ENCODE assay signal across 17 cellular contexts in the genomic region with DNA sequence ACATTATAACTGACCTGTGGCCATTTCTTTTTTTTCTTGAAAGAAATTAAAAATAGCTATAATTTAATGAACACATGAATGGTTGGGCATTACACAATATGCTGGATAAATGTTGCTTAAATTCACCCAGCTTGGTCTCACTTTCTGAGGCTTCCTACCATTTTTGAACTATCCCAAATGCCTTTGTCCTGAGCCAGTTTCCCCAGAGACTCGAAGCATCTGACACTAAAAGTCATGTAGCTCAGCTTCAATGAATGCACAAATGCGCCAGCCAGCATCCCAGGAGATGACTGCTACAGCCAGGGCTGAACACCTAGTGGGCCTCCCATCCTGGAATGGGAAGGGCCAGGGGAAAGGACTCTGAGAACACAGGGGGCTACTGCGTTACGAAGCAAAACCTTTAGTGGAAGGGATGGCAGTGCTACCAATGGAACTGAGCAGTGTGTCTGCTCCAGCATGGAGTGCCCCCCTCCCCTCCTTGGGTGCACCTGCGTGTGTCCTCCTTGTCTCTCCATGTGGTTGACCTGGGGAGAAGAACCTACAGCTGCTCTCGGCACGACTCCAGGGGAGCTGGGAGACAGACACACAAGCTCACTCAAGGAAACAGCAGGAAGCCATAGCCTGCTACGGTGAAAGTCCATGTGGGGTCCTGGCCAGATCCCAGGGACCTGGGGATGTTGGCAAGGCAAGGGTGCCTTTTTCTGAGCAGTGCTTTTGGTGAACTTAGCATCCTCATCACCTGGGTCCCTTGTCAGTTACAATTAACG.
DNase-seq lines count a peak whose midpoint lies in the region; ATAC-seq and TF ChIP-seq lines count a peak whose summit lies in the region.
"Had no signal": no experiment of that assay in that cellular context is flagged by ENCODE, and none has a peak within 500 bp of the region (broad histone marks: within the 10 kb centered on the region; RNA-seq: fewer than 3 reads in every experiment).

No MANE protein-coding gene starts in this region.

- TF ChIP-seq CTCF in gastroesophageal sphincter (IDR thresholded peaks at IDR 0.05) (no peak), GM10266 (IDR thresholded peaks at IDR 0.05; ENCODE audit: control insufficient read depth, insufficient read depth, low read depth, missing control alignments) (no peak)

- no peak overlapping the region for H3K4me3 Mint-ChIP-seq in activated CD4-positive, alpha-beta memory T cell treated with anti-CD3 and anti-CD28 coated beads, Interleukin-2, amount 10 ng/mL, durations not matched to agents 7 days and 5 days
- no peak overlapping the region for H3K4me3 Mint-ChIP-seq in activated CD4-positive, alpha-beta memory T cell treated with anti-CD3 and anti-CD28 coated beads for 36 hours
- H3K4me3 Mint-ChIP-seq: immature natural killer cell, naive B cell had no signal

- intact Hi-C loops in activated CD4-positive, alpha-beta memory T cell treated with anti-CD3 and anti-CD28 coated beads for 36 hours (cut with micrococcal nuclease): no loop called here

- H3K9me3 Mint-ChIP-seq in activated CD4-positive, alpha-beta memory T cell treated with anti-CD3 and anti-CD28 coated beads, Interleukin-2, amount 10 ng/mL, durations not matched to agents 7 days and 5 days: peaks cover 10% of the 10 kb centered on the region
- H3K9me3 Mint-ChIP-seq in activated CD4-positive, alpha-beta memory T cell treated with anti-CD3 and anti-CD28 coated beads for 36 hours: peaks cover 6% of the 10 kb centered on the region

- peak; percentile 42 for ATAC-seq in gastroesophageal sphincter
- ATAC-seq in HG02623 (IDR thresholded peaks at IDR 0.05; ENCODE audit: unreplicated experiment): no peak
- ATAC-seq: stimulated activated naive CD8-positive, alpha-beta T cell treated with anti-CD3 and anti-CD28 coated beads, Interleukin-15, Interleukin-2, amounts not matched to agents 100 U/mL and 50 U/mL, for 24 hours had no signal

- peaks cover 25% of the 10 kb centered on the region for H3K27me3 Mint-ChIP-seq in activated CD4-positive, alpha-beta memory T cell treated with anti-CD3 and anti-CD28 coated beads, Interleukin-2, amount 10 ng/mL, durations not matched to agents 7 days and 5 days
- no peaks in the 10 kb centered on the region for H3K27me3 Mint-ChIP-seq in activated CD4-positive, alpha-beta memory T cell treated with anti-CD3 and anti-CD28 coated beads for 36 hours

- TF ChIP-seq POLR2A in gastroesophageal sphincter (IDR thresholded peaks at IDR 0.05): no peak

- peak; percentile 11 for DNase-seq in activated CD4-positive, alpha-beta memory T cell treated with anti-CD3 and anti-CD28 coated beads, Interleukin-2, amount 10 ng/mL, durations not matched to agents 7 days and 5 days
- no peak for DNase-seq in activated CD4-positive, alpha-beta memory T cell treated with anti-CD3 and anti-CD28 coated beads for 36 hours
- peak; percentile 8 for DNase-seq in NCI-H345 (lab: John Stamatoyannopoulos, UW)
- peak in 2 of 49 donors; percentile 4 to 42 for DNase-seq in substantia nigra (lab: John Stamatoyannopoulos, UW)
- DNase-seq in GM10266 (ENCODE audit: extremely low spot score): no peak
- no peak for DNase-seq in stimulated activated CD4-positive, alpha-beta T cell treated with anti-CD3 and anti-CD28 coated beads, Interleukin-4, amount 100 ng/mL, for 4 hours
- DNase-seq: activated CD4-positive, alpha-beta T cell treated with anti-CD3 and anti-CD28 coated beads, Interleukin-2, amount 50 U/mL, for 4 hours; immature natural killer cell; lower lobe of right lung; naive B cell; NCI-H2029 treated with DMSO at 0.1 percent for 48 hours; NCI-H774; stimulated activated naive CD8-positive, alpha-beta T cell treated with anti-CD3 and anti-CD28 coated beads, Interleukin-15, Interleukin-2, amounts not matched to agents 100 U/mL and 50 U/mL, for 24 hours; SW 1271 had no signal

- peaks cover 0 to 8% (median 0%) of the 10 kb centered on the region in 3 donors for H3K4me1 ChIP-seq in gastroesophageal sphincter
- H3K4me1 ChIP-seq: lower lobe of right lung, Peyer's patch had no signal

- WGBS in gastroesophageal sphincter (ENCODE audit: low coverage in 1 of 2), 2 donors: 56 to 77% methylated on average over 3 to 6 of the region's 9 CpGs

- no peak for TF ChIP-seq EP300 in gastroesophageal sphincter (IDR thresholded peaks at IDR 0.05)

- H3K27me3 ChIP-seq in gastroesophageal sphincter: peaks cover 50% of the 10 kb centered on the region
- H3K27me3 ChIP-seq: Peyer's patch had no signal

- H3K9me3 ChIP-seq in gastroesophageal sphincter: peaks cover 0 to 9% (median 0%) of the 10 kb centered on the region in 3 donors
- H3K9me3 ChIP-seq: lower lobe of right lung, Peyer's patch had no signal

- H3K4me3 ChIP-seq in gastroesophageal sphincter: no peak overlapping the region
- H3K4me3 ChIP-seq: lower lobe of right lung, Peyer's patch had no signal

- peaks cover 22% of the 10 kb centered on the region for H3K4me1 Mint-ChIP-seq in activated CD4-positive, alpha-beta memory T cell treated with anti-CD3 and anti-CD28 coated beads, Interleukin-2, amount 10 ng/mL, durations not matched to agents 7 days and 5 days
- peaks cover 35% of the 10 kb centered on the region for H3K4me1 Mint-ChIP-seq in activated CD4-positive, alpha-beta memory T cell treated with anti-CD3 and anti-CD28 coated beads for 36 hours (ENCODE audit: low read depth)

- H3K36me3 ChIP-seq in gastroesophageal sphincter: no peaks in the 10 kb centered on the region
- H3K36me3 ChIP-seq: lower lobe of right lung, Peyer's patch had no signal

- CTCF ChIA-PET in activated CD4-positive, alpha-beta memory T cell treated with anti-CD3 and anti-CD28 coated beads, Interleukin-2, amount 10 ng/mL, durations not matched to agents 7 days and 5 days (lab: Charles Lee): interaction anchor here (1.1 kb wide), 1 partner anchor 60 kb away, joined by 3 read pairs; no protein-coding TSS in a partner anchor
- CTCF ChIA-PET in activated CD4-positive, alpha-beta memory T cell treated with anti-CD3 and anti-CD28 coated beads for 36 hours (lab: Charles Lee): no interaction called here

- H3K27ac Mint-ChIP-seq in activated CD4-positive, alpha-beta memory T cell treated with anti-CD3 and anti-CD28 coated beads, Interleukin-2, amount 10 ng/mL, durations not matched to agents 7 days and 5 days: no peak overlapping the region
- H3K27ac Mint-ChIP-seq in activated CD4-positive, alpha-beta memory T cell treated with anti-CD3 and anti-CD28 coated beads for 36 hours: no peak overlapping the region
- H3K27ac Mint-ChIP-seq: immature natural killer cell, naive B cell had no signal

- no peak overlapping the region for H3K27ac ChIP-seq in gastroesophageal sphincter
- H3K27ac ChIP-seq in substantia nigra (ENCODE audit: low read depth, low read length, poor library complexity, severe bottlenecking): peak overlapping the region; percentile 45
- H3K27ac ChIP-seq: lower lobe of right lung, Peyer's patch had no signal

- peaks cover 13% of the 10 kb centered on the region for H3K36me3 Mint-ChIP-seq in activated CD4-positive, alpha-beta memory T cell treated with anti-CD3 and anti-CD28 coated beads, Interleukin-2, amount 10 ng/mL, durations not matched to agents 7 days and 5 days (ENCODE audit: low read depth)
- peaks cover 9% of the 10 kb centered on the region for H3K36me3 Mint-ChIP-seq in activated CD4-positive, alpha-beta memory T cell treated with anti-CD3 and anti-CD28 coated beads for 36 hours

- POLR2A ChIA-PET in activated CD4-positive, alpha-beta memory T cell treated with anti-CD3 and anti-CD28 coated beads, Interleukin-2, amount 10 ng/mL, durations not matched to agents 7 days and 5 days (lab: Charles Lee): no interaction called here
- POLR2A ChIA-PET in activated CD4-positive, alpha-beta memory T cell treated with anti-CD3 and anti-CD28 coated beads for 36 hours (lab: Charles Lee): interaction anchor here (1.2 kb wide), 1 partner anchor 27 kb away, joined by 3 read pairs; no protein-coding TSS in a partner anchor

Comparison
In these comparisons a context has a peak if more than half of its experiments do, and no peak if none do; other contexts are left out.
1. DNase-seq: peak in activated CD4-positive, alpha-beta memory T cell treated with anti-CD3 and anti-CD28 coated beads, Interleukin-2, amount 10 ng/mL, durations not matched to agents 7 days and 5 days (single experiment) and NCI-H345 (single experiment); none in activated CD4-positive, alpha-beta memory T cell treated with anti-CD3 and anti-CD28 coated beads for 36 hours (single experiment), GM10266 (single experiment) and stimulated activated CD4-positive, alpha-beta T cell treated with anti-CD3 and anti-CD28 coated beads, Interleukin-4, amount 100 ng/mL, for 4 hours (0 of 2).